ENCODE assay signal across 8 cellular contexts in genomic region chr19:31350693-31351211, GRCh38. TPM values are rescaled to one million over a fixed set of nuclear protein-coding genes. Genes with fewer than 3 reads are reported as not detected.
DNase-seq lines count a peak whose midpoint lies in the region; ATAC-seq lines count a peak whose summit lies in the region.

No MANE protein-coding gene starts in this region.

- peaks cover 4 to 5% of the 10 kb centered on the region in 2 donors for H3K9me3 ChIP-seq in neuronal stem cell (replicated peaks in 1 of 2; ENCODE audit: control insufficient read depth in 2 of 2, insufficient read depth in 1 of 2, low read depth in 1 of 2, low read length in 2 of 2)

- intact Hi-C loops in Right ventricle myocardium superior (cut with DNase I) = loop anchor here (10.0 kb wide), 1 partner anchor 666 kb away; no protein-coding TSS in a partner anchor

- peak overlapping the region in 3 of 4 donors; percentile 63 to 87 (median 71) for H3K4me3 Mint-ChIP-seq in IgD-negative memory B cell
- peak overlapping the region; percentile 93 for H3K4me3 Mint-ChIP-seq in activated naive CD8-positive, alpha-beta T cell

- H2AFZ ChIP-seq in neuronal stem cell (ENCODE audit: low read length) = peak overlapping the region; percentile 98

- H3K4me3 ChIP-seq in neuronal stem cell (ENCODE audit: low read length in 2 of 2) = peak overlapping the region; percentile 44 to 88

- H3K27ac Mint-ChIP-seq in IgD-negative memory B cell = no peak overlapping the region
- no peak overlapping the region for H3K27ac Mint-ChIP-seq in activated naive CD8-positive, alpha-beta T cell

- H3K4me2 ChIP-seq in neuronal stem cell (ENCODE audit: insufficient read depth, low read length, poor library complexity, severe bottlenecking) = peak overlapping the region; percentile 90

- H3K4me1 Mint-ChIP-seq in IgD-negative memory B cell = peaks cover 0 to 8% (median 3%) of the 10 kb centered on the region in 3 donors
- peaks cover 35% of the 10 kb centered on the region for H3K4me1 Mint-ChIP-seq in activated naive CD8-positive, alpha-beta T cell (ENCODE audit: low read depth)

- H2BK15ac ChIP-seq in neuronal stem cell (ENCODE audit: low read length) = no peak overlapping the region

- peak; percentile 44 for ATAC-seq in Right ventricle myocardium superior (ENCODE audit: poor library complexity)
- no peak for ATAC-seq in HG03280 (IDR thresholded peaks at IDR 0.05; ENCODE audit: unreplicated experiment)
- ATAC-seq in HG02798 (IDR thresholded peaks at IDR 0.05; ENCODE audit: poor library complexity, unreplicated experiment) = no peak
- no peak for ATAC-seq in HG02763 (IDR thresholded peaks at IDR 0.05; ENCODE audit: unreplicated experiment)

- no peak overlapping the region for H3K14ac ChIP-seq in neuronal stem cell (ENCODE audit: low read length)

- H3K79me1 ChIP-seq in neuronal stem cell (ENCODE audit: low read depth, low read length) = no peaks in the 10 kb centered on the region

- peaks cover 50% of the 10 kb centered on the region for H3K27me3 Mint-ChIP-seq in IgD-negative memory B cell
- H3K27me3 Mint-ChIP-seq in activated naive CD8-positive, alpha-beta T cell = peaks cover 54% of the 10 kb centered on the region

- H3K4me1 ChIP-seq in neuronal stem cell (ENCODE audit: control insufficient read depth in 2 of 2, insufficient read depth in 1 of 2, low read depth in 1 of 2, low read length in 2 of 2) = peaks cover 0 to 5% of the 10 kb centered on the region in 2 donors

- H3K23ac ChIP-seq in neuronal stem cell (ENCODE audit: low read depth, low read length, poor library complexity) = no peak overlapping the region

- H3K9me3 Mint-ChIP-seq in IgD-negative memory B cell = peaks cover 0 to 4% (median 0%) of the 10 kb centered on the region in 3 donors
- H3K9me3 Mint-ChIP-seq in activated naive CD8-positive, alpha-beta T cell (ENCODE audit: low read depth) = no peaks in the 10 kb centered on the region

- no peak overlapping the region for H3K4ac ChIP-seq in neuronal stem cell (ENCODE audit: low read length)

- DNase-seq in CD1c-positive myeloid dendritic cell (ENCODE audit: extremely low spot score) = peak; percentile 75
- DNase-seq in Right ventricle myocardium superior = peak; percentile 75
- no peak for DNase-seq in neuronal stem cell (ENCODE audit: low spot score)

- H3K27me3 ChIP-seq in neuronal stem cell (ENCODE audit: control insufficient read depth in 3 of 3, insufficient read depth in 3 of 3, low read depth in 1 of 3, low read length in 3 of 3) = peaks cover 37 to 82% (median 64%) of the 10 kb centered on the region in 3 experiments

- no peak overlapping the region for H2AK5ac ChIP-seq in neuronal stem cell (ENCODE audit: low read depth, low read length)

- no peak overlapping the region for H2BK120ac ChIP-seq in neuronal stem cell (ENCODE audit: low read depth, low read length)

- H3K36me3 Mint-ChIP-seq in IgD-negative memory B cell = no peaks in the 10 kb centered on the region
- no peaks in the 10 kb centered on the region for H3K36me3 Mint-ChIP-seq in activated naive CD8-positive, alpha-beta T cell

- H3K27ac ChIP-seq in neuronal stem cell (replicated peaks; ENCODE audit: low read length) = no peak overlapping the region

- WGBS in neuronal stem cell (ENCODE audit: extremely low coverage in 2 of 2, insufficient read length in 2 of 2, insufficient replicate concordance in 1 of 2), 2 donors = no CpG with 5 or more reads among the region's 66 CpGs

- H4K8ac ChIP-seq in neuronal stem cell (ENCODE audit: low read depth, low read length) = no peak overlapping the region

- H2BK12ac ChIP-seq in neuronal stem cell (ENCODE audit: low read length) = no peak overlapping the region

- H3K18ac ChIP-seq in neuronal stem cell (ENCODE audit: low read length) = peak overlapping the region; percentile 86

- no peak overlapping the region for H4K91ac ChIP-seq in neuronal stem cell (ENCODE audit: low read depth, low read length, poor library complexity)

- no peaks in the 10 kb centered on the region for H3K36me3 ChIP-seq in neuronal stem cell (replicated peaks in 1 of 2; ENCODE audit: control insufficient read depth in 2 of 2, insufficient read depth in 2 of 2, low read length in 2 of 2)

- peak overlapping the region; percentile 55 for H2BK5ac ChIP-seq in neuronal stem cell (ENCODE audit: low read length)

- peak overlapping the region; percentile 36 for H3K9ac ChIP-seq in neuronal stem cell (ENCODE audit: low read depth, low read length, poor library complexity)

RNA-seq across cellular contexts. Expression of gene TSHZ3, which starts 1.5 kb away (rescaled TPM):
- not detected for polyA plus RNA-seq in IgD-negative memory B cell
- 3.1 TPM for total RNA-seq in Right ventricle myocardium superior
- polyA plus RNA-seq in neuronal stem cell (2013, experiment 1 of 2) = 1.5 TPM
- 1.6 TPM for polyA plus RNA-seq in neuronal stem cell (2013, experiment 2 of 2)
